In genomic region chrX:43224496-43224895, GRCh38 we compare ENCODE assay signal across 28 cellular contexts.
"Had no signal": no experiment of that assay in that cellular context is flagged by ENCODE, and none has a peak within 500 bp of the region (broad histone marks: within the 10 kb centered on the region; RNA-seq: fewer than 3 reads in every experiment).

No MANE protein-coding gene starts in this region.

- H3K9me3 Mint-ChIP-seq: activated naive CD4-positive, alpha-beta T cell treated with anti-CD3 and anti-CD28 coated beads for 36 hours; activated naive CD8-positive, alpha-beta T cell treated with anti-CD3 and anti-CD28 coated beads for 36 hours; activated T-helper 1 cell treated with anti-CD3 and anti-CD28 coated beads, Interleukin-12 subunit alpha, Interleukin-12 subunit beta, Interleukin-2, Interleukin-4 antibody, amounts not matched to agents 30 ng/mL and 10 ng/mL and 1 ng/mL, durations not matched to agents 14 hours and 24 hours and 36 hours; natural killer cell treated with Interleukin-12 subunit alpha and Interleukin-12 subunit beta and Interleukin-15 and Interleukin-18, amount 100 ng/mL, for 72 hours; T-helper 1 cell treated with Interleukin-12 subunit alpha and Interleukin-12 subunit beta and Interleukin-4 antibody, amounts not matched to agents 30 μg/mL and 1 μg/mL, for 36 hours had no signal

- H3K27me3 Mint-ChIP-seq: activated naive CD8-positive, alpha-beta T cell treated with anti-CD3 and anti-CD28 coated beads for 36 hours had no signal

- H3K4me1 ChIP-seq: adrenal gland, body of pancreas, lower lobe of right lung, upper lobe of left lung had no signal

- H3K36me3 ChIP-seq: adrenal gland, lower lobe of right lung, right lobe of liver, thoracic aorta, upper lobe of left lung, WERI-Rb-1 had no signal

- H3K27me3 ChIP-seq: body of pancreas, right lobe of liver, upper lobe of left lung had no signal

- DNase-seq: activated CD4-positive, alpha-beta T cell treated with anti-CD3 and anti-CD28 coated beads for 48 hours; activated CD4-positive, alpha-beta T cell treated with anti-CD3 and anti-CD28 coated beads, Interleukin-2, amount 50 U/mL, for 48 hours; activated CD8-positive, alpha-beta memory T cell treated with anti-CD3 and anti-CD28 coated beads for 24 hours; activated effector memory CD4-positive, alpha-beta T cell treated with anti-CD3 and anti-CD28 coated beads, Interleukin-2, amount 50 U/mL, for 16 hours; activated naive CD4-positive, alpha-beta T cell treated with anti-CD3 and anti-CD28 coated beads for 36 hours; activated naive CD8-positive, alpha-beta T cell treated with anti-CD3 and anti-CD28 coated beads for 36 hours; adrenal gland; aorta; body of pancreas; foreskin fibroblast; hippocampal formation; kidney; lower lobe of right lung; mucosa of descending colon; right lobe of liver; stimulated activated CD4-positive, alpha-beta T cell treated with anti-CD3 and anti-CD28 coated beads, Interleukin-12 subunit alpha, Interleukin-12 subunit beta, amount 100 ng/mL, for 4 hours; stimulated activated CD4-positive, alpha-beta T cell treated with anti-CD3 and anti-CD28 coated beads, Interleukin-4, amount 100 ng/mL, for 1 hour; stimulated activated naive CD8-positive, alpha-beta T cell treated with anti-CD3 and anti-CD28 coated beads, Interleukin-15, Interleukin-2, amounts not matched to agents 100 U/mL and 50 U/mL, for 24 hours; SW 1271; T-helper 9 cell; upper lobe of left lung; WERI-Rb-1 had no signal

- H3K9me3 ChIP-seq: adrenal gland, body of pancreas, lower lobe of right lung, mucosa of descending colon, right lobe of liver, thoracic aorta, upper lobe of left lung had no signal

- ATAC-seq: body of pancreas; esophagus mucosa; left lobe of liver; lower lobe of right lung; mucosa of descending colon; natural killer cell treated with Interleukin-12 subunit alpha and Interleukin-12 subunit beta and Interleukin-15 and Interleukin-18, amount 100 ng/mL, for 72 hours; right lobe of liver; stimulated activated naive CD8-positive, alpha-beta T cell treated with anti-CD3 and anti-CD28 coated beads, Interleukin-15, Interleukin-2, amounts not matched to agents 100 U/mL and 50 U/mL, for 24 hours had no signal

- H3K4me3 Mint-ChIP-seq: activated naive CD4-positive, alpha-beta T cell treated with anti-CD3 and anti-CD28 coated beads for 36 hours; activated naive CD8-positive, alpha-beta T cell treated with anti-CD3 and anti-CD28 coated beads for 36 hours; activated T-helper 1 cell treated with anti-CD3 and anti-CD28 coated beads, Interleukin-12 subunit alpha, Interleukin-12 subunit beta, Interleukin-2, Interleukin-4 antibody, amounts not matched to agents 30 ng/mL and 10 ng/mL and 1 ng/mL, durations not matched to agents 14 hours and 24 hours and 36 hours; natural killer cell treated with Interleukin-12 subunit alpha and Interleukin-12 subunit beta and Interleukin-15 and Interleukin-18, amount 100 ng/mL, for 72 hours; T-helper 1 cell treated with Interleukin-12 subunit alpha and Interleukin-12 subunit beta and Interleukin-4 antibody, amounts not matched to agents 30 μg/mL and 1 μg/mL, for 36 hours had no signal

- H3K4me3 ChIP-seq: adrenal gland, body of pancreas, lower lobe of right lung, mucosa of descending colon, right lobe of liver, thoracic aorta, upper lobe of left lung had no signal

- H3K36me3 Mint-ChIP-seq: activated naive CD8-positive, alpha-beta T cell treated with anti-CD3 and anti-CD28 coated beads for 36 hours; natural killer cell treated with Interleukin-12 subunit alpha and Interleukin-12 subunit beta and Interleukin-15 and Interleukin-18, amount 100 ng/mL, for 72 hours had no signal

- H3K27ac ChIP-seq: adrenal gland, body of pancreas, lower lobe of right lung, right lobe of liver, thoracic aorta, upper lobe of left lung, WERI-Rb-1 had no signal

- H3K27ac Mint-ChIP-seq: activated naive CD4-positive, alpha-beta T cell treated with anti-CD3 and anti-CD28 coated beads for 36 hours; activated naive CD8-positive, alpha-beta T cell treated with anti-CD3 and anti-CD28 coated beads for 36 hours; activated T-helper 1 cell treated with anti-CD3 and anti-CD28 coated beads, Interleukin-12 subunit alpha, Interleukin-12 subunit beta, Interleukin-2, Interleukin-4 antibody, amounts not matched to agents 30 ng/mL and 10 ng/mL and 1 ng/mL, durations not matched to agents 14 hours and 24 hours and 36 hours; natural killer cell treated with Interleukin-12 subunit alpha and Interleukin-12 subunit beta and Interleukin-15 and Interleukin-18, amount 100 ng/mL, for 72 hours; T-helper 1 cell treated with Interleukin-12 subunit alpha and Interleukin-12 subunit beta and Interleukin-4 antibody, amounts not matched to agents 30 μg/mL and 1 μg/mL, for 36 hours had no signal
